In genomic region chr12:122974892-122975789, GRCh38 we compare ENCODE assay signal across 8 cellular contexts. TPM values are rescaled to one million over a fixed set of nuclear protein-coding genes. Genes with fewer than 3 reads are reported as not detected.
DNase-seq lines count a peak whose midpoint lies in the region; ATAC-seq and TF ChIP-seq lines count a peak whose summit lies in the region.

OGFOD2 (plus strand) TSS chr12:122975244; CDS start chr12:122975252, 8 bp downstream.

- H3K36me3 ChIP-seq in BLaER1 = peaks cover 23% of the 10 kb centered on the region

- peak within 1 kb of the TSS; percentile 99 for H3K27ac ChIP-seq in BLaER1
- H3K27ac ChIP-seq in coronary artery = peak within 1 kb of the TSS; percentile 96 to 98

- H3K27ac Mint-ChIP-seq in activated CD4-positive, alpha-beta T cell treated with anti-CD3 and anti-CD28 coated beads, Interleukin-2, amount 10 ng/mL, durations not matched to agents 24 days and 14 days = peak within 1 kb of the TSS; percentile 99

- no peak for TF ChIP-seq CTCF in coronary artery (IDR thresholded peaks at IDR 0.05)

- intact Hi-C loops in activated CD4-positive, alpha-beta T cell treated with anti-CD3 and anti-CD28 coated beads, Interleukin-2, amount 10 ng/mL, durations not matched to agents 24 days and 14 days (cut with micrococcal nuclease) = loop anchor here (1.0 to 10.0 kb wide), 5 partner anchors 9 to 450 kb away; partner anchors contain the start of genes ABCB9, KNTC1, MPHOSPH9 and MTRFR

- ATAC-seq in GM19328 (IDR thresholded peaks at IDR 0.05; ENCODE audit: unreplicated experiment) = peak; percentile 64
- ATAC-seq in HG03469 (IDR thresholded peaks at IDR 0.05; ENCODE audit: unreplicated experiment) = peak; percentile 43
- peak; percentile 82 for ATAC-seq in left lobe of liver

- peaks cover 52% of the 10 kb centered on the region for H3K4me1 ChIP-seq in BLaER1

- H4K20me1 ChIP-seq in BLaER1 = no peaks in the 10 kb centered on the region

- H3K4me3 Mint-ChIP-seq in activated CD4-positive, alpha-beta T cell treated with anti-CD3 and anti-CD28 coated beads, Interleukin-2, amount 10 ng/mL, durations not matched to agents 24 days and 14 days = peak within 1 kb of the TSS; percentile 94

- peak within 1 kb of the TSS; percentile 97 for H3K4me2 ChIP-seq in BLaER1

- peaks cover 21% of the 10 kb centered on the region for H3K4me1 Mint-ChIP-seq in activated CD4-positive, alpha-beta T cell treated with anti-CD3 and anti-CD28 coated beads, Interleukin-2, amount 10 ng/mL, durations not matched to agents 24 days and 14 days

- no peaks in the 10 kb centered on the region for H3K9me3 Mint-ChIP-seq in activated CD4-positive, alpha-beta T cell treated with anti-CD3 and anti-CD28 coated beads, Interleukin-2, amount 10 ng/mL, durations not matched to agents 24 days and 14 days

- peaks cover 4% of the 10 kb centered on the region for H3K36me3 Mint-ChIP-seq in activated CD4-positive, alpha-beta T cell treated with anti-CD3 and anti-CD28 coated beads, Interleukin-2, amount 10 ng/mL, durations not matched to agents 24 days and 14 days (ENCODE audit: low read depth)

- H3K9me3 ChIP-seq in BLaER1 = no peaks in the 10 kb centered on the region

- DNase-seq in NCI-H526 (lab: John Stamatoyannopoulos, UW) (peak; percentile 85 to 96), coronary artery (ENCODE audit: low spot score) (peak; percentile 93), left lobe of liver (ENCODE audit: low spot score) (peak; percentile 93)
- DNase-seq in activated CD4-positive, alpha-beta T cell treated with anti-CD3 and anti-CD28 coated beads, Interleukin-2, amount 10 ng/mL, durations not matched to agents 24 days and 14 days = peak; percentile 98
- peak; percentile 94 for DNase-seq in stimulated activated CD4-positive, alpha-beta T cell treated with anti-CD3 and anti-CD28 coated beads, Interleukin-2, amount 100 ng/mL, for 24 hours

- no peaks in the 10 kb centered on the region for H3K27me3 Mint-ChIP-seq in activated CD4-positive, alpha-beta T cell treated with anti-CD3 and anti-CD28 coated beads, Interleukin-2, amount 10 ng/mL, durations not matched to agents 24 days and 14 days

- no peaks in the 10 kb centered on the region for H3K27me3 ChIP-seq in BLaER1

- H3K9ac ChIP-seq in BLaER1 = peak within 1 kb of the TSS; percentile 97

- H3K4me3 ChIP-seq in BLaER1 (peak within 1 kb of the TSS; percentile 88), coronary artery (peak within 1 kb of the TSS; percentile 87)

RNA-seq across cellular contexts. Expression of gene OGFOD2, which starts in this region (rescaled TPM):
- total RNA-seq in activated CD4-positive, alpha-beta T cell treated with anti-CD3 and anti-CD28 coated beads, Interleukin-2, amount 10 ng/mL, durations not matched to agents 24 days and 14 days = 22.7 and 23.4 TPM in 2 replicates
- total RNA-seq in left lobe of liver = 26.1 TPM

Comparison
In these comparisons a context has a peak if more than half of its experiments do, and no peak if none do; other contexts are left out.
1. Peak in every context shown above with its lines: DNase-seq, ATAC-seq, H3K4me3 ChIP-seq and H3K27ac ChIP-seq.